In genomic region chr2:156896294-156896693, GRCh38 we compare ENCODE assay signal across 8 cellular contexts.
DNase-seq lines count a peak whose midpoint lies in the region; ATAC-seq and TF ChIP-seq lines count a peak whose summit lies in the region.

No MANE protein-coding gene starts in this region.

- no peaks in the 10 kb centered on the region for H3K9me3 ChIP-seq in CD8-positive, alpha-beta T cell (ENCODE audit: low read length)

- peaks cover 4% of the 10 kb centered on the region for H3K4me1 Mint-ChIP-seq in CD8-positive, alpha-beta T cell (ENCODE audit: low read depth)

- no peaks in the 10 kb centered on the region for H3K36me3 Mint-ChIP-seq in CD8-positive, alpha-beta T cell

- no peaks in the 10 kb centered on the region for H3K36me3 ChIP-seq in CD8-positive, alpha-beta T cell (ENCODE audit: insufficient read depth, low read length)

- in situ Hi-C loops in astrocyte of the cerebellum (cut with HindIII; ENCODE audit: low sequenced_read_pairs): loop anchor here (10.0 kb wide), 1 partner anchor 301 kb away; no protein-coding TSS in a partner anchor

- H3K4me3 Mint-ChIP-seq in CD8-positive, alpha-beta T cell: no peak overlapping the region

- DNase-seq in astrocyte of the cerebellum (ENCODE audit: low read depth): peak; percentile 29
- DNase-seq in stimulated activated naive CD4-positive, alpha-beta T cell (lab: John Stamatoyannopoulos, UW): no peak
- no peak for DNase-seq in NCI-H748 (lab: John Stamatoyannopoulos, UW; ENCODE audit: unreplicated experiment)
- DNase-seq in lower leg skin (ENCODE audit: low spot score in 2 of 2): no peak
- no peak for DNase-seq in CD8-positive, alpha-beta T cell

- POLR2A ChIA-PET in CD8-positive, alpha-beta T cell (lab: Charles Lee): no interaction called here

- H3K27me3 ChIP-seq in CD8-positive, alpha-beta T cell (ENCODE audit: insufficient read depth, low read length): peaks cover 3% of the 10 kb centered on the region

- H3K4me3 ChIP-seq in astrocyte of the cerebellum (ENCODE audit: low read depth, low read length) (no peak overlapping the region), lower leg skin (ENCODE audit: low read depth, poor library complexity, severe bottlenecking) (no peak overlapping the region)
- H3K4me3 ChIP-seq in CD8-positive, alpha-beta T cell (ENCODE audit: low read depth, low read length): no peak overlapping the region

- intact Hi-C loops in lower leg skin (cut with DNase I; ENCODE audit: low total_unique reads): loop anchor here (10.0 kb wide), 1 partner anchor 1521 kb away; no protein-coding TSS in a partner anchor
- intact Hi-C loops in CD8-positive, alpha-beta T cell (cut with DNase I, micrococcal nuclease): no loop called here

- H3K27ac ChIP-seq in CD8-positive, alpha-beta T cell (ENCODE audit: low read depth, low read length): no peak overlapping the region

- CTCF ChIA-PET in CD8-positive, alpha-beta T cell (lab: Charles Lee): no interaction called here

- peaks cover 4% of the 10 kb centered on the region for H3K9me3 Mint-ChIP-seq in CD8-positive, alpha-beta T cell

- peaks cover 4% of the 10 kb centered on the region for H3K27me3 Mint-ChIP-seq in CD8-positive, alpha-beta T cell (ENCODE audit: low read depth)

- H3K4me1 ChIP-seq in CD8-positive, alpha-beta T cell (ENCODE audit: insufficient read depth, low read length): no peaks in the 10 kb centered on the region

- no peak for TF ChIP-seq POLR2A in GM18505 (IDR thresholded peaks at IDR 0.05; ENCODE audit: borderline replicate concordance, extremely low read depth, insufficient read depth, insufficient read length)
- TF ChIP-seq POLR2A in lower leg skin (IDR thresholded peaks at IDR 0.05): no peak

- ATAC-seq in GM18505 (IDR thresholded peaks at IDR 0.05; ENCODE audit: unreplicated experiment) (peak; percentile 97), GM21447 (IDR thresholded peaks at IDR 0.05; ENCODE audit: unreplicated experiment) (peak; percentile 96), HG03432 (IDR thresholded peaks at IDR 0.05; ENCODE audit: unreplicated experiment) (peak; percentile 98)
- no peak for ATAC-seq in CD8-positive, alpha-beta T cell

- WGBS in lower leg skin, 2 donors: 22 to 30% methylated on average over 1 of the region's 1 CpG

- no peak overlapping the region for H3K27ac Mint-ChIP-seq in CD8-positive, alpha-beta T cell

- TF ChIP-seq CTCF in astrocyte of the cerebellum (IDR thresholded peaks at IDR 0.05; ENCODE audit: low read depth, low read length, missing control alignments) (no peak), lower leg skin (IDR thresholded peaks at IDR 0.05) (no peak)
- no peak for TF ChIP-seq CTCF in CD8-positive, alpha-beta T cell (IDR thresholded peaks at IDR 0.05)
